In the genomic region with DNA sequence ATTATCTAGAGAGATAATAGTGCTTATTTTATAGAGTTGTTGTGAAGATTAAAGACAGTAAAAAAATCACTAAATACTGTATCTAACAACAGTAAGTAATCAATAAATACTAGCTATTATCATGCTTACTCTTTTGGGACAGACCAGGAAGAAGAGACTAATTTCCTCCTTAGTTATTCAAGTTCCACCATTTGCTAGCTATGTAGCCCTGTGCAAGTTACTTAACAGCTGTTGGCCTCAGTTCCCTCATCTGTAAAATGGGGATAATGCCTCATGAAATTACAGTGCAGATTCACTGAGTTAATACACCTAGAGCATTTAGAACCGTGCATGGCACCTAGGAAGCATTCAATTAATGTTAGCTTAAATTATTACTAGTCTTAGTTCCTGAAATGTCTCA, we compare ENCODE assay signal across 16 cellular contexts. TPM values are rescaled to one million over a fixed set of nuclear protein-coding genes. Genes with fewer than 3 reads are reported as not detected.
DNase-seq lines count a peak whose midpoint lies in the region; ATAC-seq, FAIRE-seq and TF ChIP-seq lines count a peak whose summit lies in the region.
"Had no signal": no experiment of that assay in that cellular context is flagged by ENCODE, and none has a peak within 500 bp of the region (broad histone marks: within the 10 kb centered on the region; RNA-seq: fewer than 3 reads in every experiment).

No MANE protein-coding gene starts in this region.

- H3K79me2 ChIP-seq in HepG2 (ENCODE audit: insufficient read depth, low read length): peaks cover 37% of the 10 kb centered on the region

- H3K27ac ChIP-seq in HepG2 (ENCODE audit: extremely low read length, insufficient read depth, low read length): no peak overlapping the region
- no peak overlapping the region for H3K27ac ChIP-seq in right lobe of liver
- H3K27ac ChIP-seq in gastroesophageal sphincter: peak overlapping the region in 3 of 4 donors; percentile 48 to 95 (median 91)
- peak overlapping the region in 3 of 4 donors; percentile 21 to 34 (median 25) for H3K27ac ChIP-seq in transverse colon
- no peak overlapping the region for H3K27ac ChIP-seq in foreskin keratinocyte
- H3K27ac ChIP-seq: thoracic aorta had no signal

- TF ChIP-seq EP300 in HepG2 (IDR thresholded peaks at IDR 0.05; ENCODE audit: low read depth in 2 of 2, low read length in 2 of 2) (no peak), HepG2 (CRISPR knock-in tag; IDR thresholded peaks at IDR 0.05; ENCODE audit: borderline replicate concordance) (no peak), gastroesophageal sphincter (IDR thresholded peaks at IDR 0.05) (no peak), transverse colon (IDR thresholded peaks at IDR 0.05; ENCODE audit: low read depth) (no peak)

- H3K9me3 ChIP-seq in HepG2 (ENCODE audit: low read length): no peaks in the 10 kb centered on the region
- H3K9me3 ChIP-seq in right lobe of liver: no peaks in the 10 kb centered on the region
- H3K9me3 ChIP-seq in T-helper 17 cell (ENCODE audit: control insufficient read depth, low read length, poor library complexity, severe bottlenecking): no peaks in the 10 kb centered on the region
- H3K9me3 ChIP-seq in gastroesophageal sphincter: no peaks in the 10 kb centered on the region
- H3K9me3 ChIP-seq in transverse colon: no peaks in the 10 kb centered on the region
- H3K9me3 ChIP-seq: right atrium auricular region, thoracic aorta had no signal

- WGBS in HepG2 (ENCODE audit: low lambda C conversion rate): 83% methylated on average over 1 of the region's 1 CpG
- 100% methylated on average over 1 of the region's 1 CpG for WGBS in right lobe of liver (ENCODE audit: insufficient coverage, low coverage, low lambda C conversion rate, missing lambda C conversion rate)
- 82 to 100% methylated on average over 1 of the region's 1 CpG for WGBS in gastroesophageal sphincter (ENCODE audit: low coverage in 1 of 2), 2 donors
- WGBS in transverse colon (ENCODE audit: low coverage in 1 of 2), 2 donors: 79 to 100% methylated on average over 1 of the region's 1 CpG

- DNase-seq in HepG2 (ENCODE audit: low spot score) (no peak), right lobe of liver (no peak), T-helper 17 cell (no peak), transverse colon (no peak), foreskin keratinocyte (no peak), NCI-H187 (lab: John Stamatoyannopoulos, UW) (no peak)
- DNase-seq in stimulated activated CD4-positive, alpha-beta T cell treated with anti-CD3 and anti-CD28 coated beads, Interleukin-4, amount 100 ng/mL, for 4 hours: no peak
- DNase-seq: activated CD4-positive, alpha-beta memory T cell treated with anti-CD3 and anti-CD28 coated beads, Interleukin-2, amount 10 ng/mL, durations not matched to agents 7 days and 5 days; cortex of kidney; NCI-H510A; stimulated activated CD4-positive, alpha-beta T cell treated with anti-CD3 and anti-CD28 coated beads, Interleukin-2, amount 100 ng/mL, for 24 hours had no signal

- no peak overlapping the region for H2AFZ ChIP-seq in HepG2 (ENCODE audit: low read length)

- H3K27me3 Mint-ChIP-seq in T-helper 17 cell: no peaks in the 10 kb centered on the region
- H3K27me3 Mint-ChIP-seq: activated CD4-positive, alpha-beta memory T cell treated with anti-CD3 and anti-CD28 coated beads, Interleukin-2, amount 10 ng/mL, durations not matched to agents 7 days and 5 days had no signal

- H3K27me3 ChIP-seq in HepG2 (ENCODE audit: control insufficient read depth in 1 of 2, insufficient read depth in 2 of 2, low read length in 2 of 2) (no peaks in the 10 kb centered on the region; a peak in 1 of 5 replicates), right lobe of liver (no peaks in the 10 kb centered on the region), gastroesophageal sphincter (no peaks in the 10 kb centered on the region), transverse colon (no peaks in the 10 kb centered on the region), foreskin keratinocyte (no peaks in the 10 kb centered on the region)
- H3K27me3 ChIP-seq: right atrium auricular region had no signal

- H3K4me3 Mint-ChIP-seq in T-helper 17 cell: no peak overlapping the region

- no peak for ATAC-seq in HepG2
- ATAC-seq in right lobe of liver: no peak
- no peak for ATAC-seq in T-helper 17 cell
- no peak for ATAC-seq in gastroesophageal sphincter
- ATAC-seq in foreskin keratinocyte: no peak
- ATAC-seq: HCT116 had no signal

- H3K36me3 ChIP-seq in HepG2 (replicated peaks in 1 of 2; ENCODE audit: control insufficient read depth in 1 of 2, insufficient read depth in 2 of 2, low read length in 2 of 2) (peaks cover 4 to 8% of the 10 kb centered on the region in 2 experiments; a peak in 3 of 5 replicates), right lobe of liver (peaks cover 0 to 21% (median 13%) of the 10 kb centered on the region in 4 donors), gastroesophageal sphincter (peaks cover 0 to 48% of the 10 kb centered on the region in 2 donors), transverse colon (peaks cover 0 to 32% (median 9%) of the 10 kb centered on the region in 4 donors)

- no peak for FAIRE-seq in HepG2 (lab: Jason Lieb, UNC)
- FAIRE-seq: GM18507 had no signal

- no peaks in the 10 kb centered on the region for H4K20me1 ChIP-seq in HepG2 (ENCODE audit: insufficient read depth, low read length)

- no peak for TF ChIP-seq RAD21 in HepG2 (CRISPR knock-in tag; IDR thresholded peaks at IDR 0.05)

- POLR2A ChIA-PET in HepG2 (lab: Yijun Ruan, JAX): no interaction called here

- H3K4me1 ChIP-seq in HepG2 (ENCODE audit: insufficient read depth, low read length) (peaks cover 44% of the 10 kb centered on the region), right lobe of liver (peaks cover 0 to 32% (median 9%) of the 10 kb centered on the region in 4 donors), gastroesophageal sphincter (peaks cover 8 to 53% (median 28%) of the 10 kb centered on the region in 3 donors), transverse colon (peaks cover 11 to 38% (median 34%) of the 10 kb centered on the region in 4 donors), foreskin keratinocyte (peaks cover 15% of the 10 kb centered on the region)

- intact Hi-C loops in HepG2 (cut with micrococcal nuclease; ENCODE audit: unreplicated experiment) (loop anchor here (5.0 kb wide), 3 partner anchors 75 to 165 kb away; no protein-coding TSS in a partner anchor), right lobe of liver (cut with DNase I) (loop anchor here in 1 of 2 donors (10.0 kb wide), 1 partner anchor 83 kb away; no protein-coding TSS in a partner anchor), transverse colon (cut with DNase I; ENCODE audit: low total_unique reads) (no loop called here)

- TF ChIP-seq POLR2A in HepG2 (IDR thresholded peaks at IDR 0.05; ENCODE audit: insufficient read depth in 1 of 2, low read depth in 2 of 2, low read length in 2 of 2): no peak
- no peak for TF ChIP-seq POLR2A in right lobe of liver (IDR thresholded peaks at IDR 0.05)
- no peak for TF ChIP-seq POLR2A in gastroesophageal sphincter (IDR thresholded peaks at IDR 0.05)
- no peak for TF ChIP-seq POLR2A in transverse colon (IDR thresholded peaks at IDR 0.05)

- H3K36me3 Mint-ChIP-seq in T-helper 17 cell (ENCODE audit: low read depth): peaks cover 5% of the 10 kb centered on the region

- in situ Hi-C loops in HepG2 (cut with HindIII; ENCODE audit: extremely low pct_ligation_motif_present, low pct_unique_long_range_greater_than_20kb): no loop called here
- in situ Hi-C loops in transverse colon (cut with MboI; ENCODE audit: low pct_ligation_motif_present in 1 of 4, low pct_unique_long_range_greater_than_20kb in 1 of 4, low sequenced_read_pairs in 3 of 4): no loop called here

- no peak overlapping the region for H3K9ac ChIP-seq in HepG2 (ENCODE audit: insufficient read depth, low read depth, low read length)

- H3K4me3 ChIP-seq in HepG2 (replicated peaks in 1 of 3; ENCODE audit: insufficient read depth in 1 of 3, low read depth in 2 of 3, low read length in 3 of 3) (no peak overlapping the region), right lobe of liver (no peak overlapping the region), gastroesophageal sphincter (no peak overlapping the region), transverse colon (no peak overlapping the region)
- H3K4me3 ChIP-seq: right atrium auricular region, thoracic aorta had no signal

- H3K27ac Mint-ChIP-seq in T-helper 17 cell: peak overlapping the region; percentile 99
- H3K27ac Mint-ChIP-seq: activated CD4-positive, alpha-beta memory T cell treated with anti-CD3 and anti-CD28 coated beads, Interleukin-2, amount 10 ng/mL, durations not matched to agents 7 days and 5 days had no signal

- H3K4me1 Mint-ChIP-seq in T-helper 17 cell: peaks cover 45% of the 10 kb centered on the region

- BruUV-seq in HepG2 (replicated peaks; lab: Mats Ljungman, UMichigan): no TSS peak

- no peak for TF ChIP-seq CTCF in HepG2 (CRISPR knock-in tag; IDR thresholded peaks at IDR 0.05)
- no peak for TF ChIP-seq CTCF in right lobe of liver (IDR thresholded peaks at IDR 0.05)
- TF ChIP-seq CTCF in gastroesophageal sphincter (IDR thresholded peaks at IDR 0.05): no peak
- no peak for TF ChIP-seq CTCF in transverse colon (IDR thresholded peaks at IDR 0.05)
- TF ChIP-seq CTCF in foreskin keratinocyte (conservative IDR thresholded peaks at IDR 0.05): no peak

- H3K4me2 ChIP-seq in HepG2 (ENCODE audit: low read depth, low read length): peak overlapping the region; percentile 40

- CTCF ChIA-PET in HepG2 (lab: Yijun Ruan, JAX; ENCODE audit: low intra/inter-chr PET ratio, low total read pairs): no interaction called here

RNA-seq across cellular contexts. Expression of a gene that starts 2.6 kb away (rescaled TPM):
- total RNA-seq in HepG2 (2016; rRNA removed; fragmentation: Illumina TruSeq; extraction: Trizol) (16.6 and 29.5 TPM in 2 replicates), right lobe of liver (1 to 10 TPM; 3.4 to 9.3 (median 8.7) TPM), T-helper 17 cell (10 to 100 TPM; 19.1 to 25.9 TPM), gastroesophageal sphincter (10 to 100 TPM; 11.0 to 21.5 (median 18.1) TPM), transverse colon (1 to 10 TPM in 3 of 4 donors, under 1 TPM in 1; 0.80 to 9.7 (median 4.6) TPM), foreskin keratinocyte (15.3 and 18.5 TPM in 2 replicates)
- total RNA-seq in HepG2 (2016; cell fraction: cytosol; rRNA removed; fragmentation: Illumina TruSeq; extraction: Trizol; ENCODE audit: low read depth): 3.8 and 5.2 TPM in 2 replicates
- 18.9 and 29.3 TPM in 2 replicates for total RNA-seq in HepG2 (2016; cell fraction: insoluble cytoplasmic fraction; rRNA removed; fragmentation: Illumina TruSeq; extraction: Trizol)
- total RNA-seq in HepG2 (2016; cell fraction: membrane; rRNA removed; fragmentation: Illumina TruSeq; extraction: Trizol): 16.2 and 16.3 TPM in 2 replicates
- total RNA-seq in HepG2 (2016; cell fraction: nucleus; rRNA removed; fragmentation: Illumina TruSeq; extraction: Trizol): 9.0 and 10.2 TPM in 2 replicates
- polyA plus RNA-seq in HepG2 (2011; rRNA removed) (11.2 and 12.6 TPM in 2 replicates), foreskin keratinocyte (17.6 and 18.1 TPM in 2 replicates)
- 5.3 and 8.7 TPM in 2 replicates for polyA plus RNA-seq in HepG2 (2011; cell fraction: cytosol; rRNA removed)
- 3.8 and 3.9 TPM in 2 replicates for polyA plus RNA-seq in HepG2 (2011; cell fraction: nucleus; rRNA removed)
- polyA plus RNA-seq in HepG2 (2012): 7.5 and 10.2 TPM in 2 replicates
- 12.0 and 13.9 TPM in 2 replicates for polyA plus RNA-seq in HepG2 (2016; cell fraction: cytosol; fragmentation: Illumina TruSeq; extraction: Trizol; ENCODE audit: low read depth)
- polyA plus RNA-seq in HepG2 (2016; cell fraction: insoluble cytoplasmic fraction; fragmentation: Illumina TruSeq; extraction: Trizol; ENCODE audit: low read depth): 30.2 and 33.4 TPM in 2 replicates
- 15.3 and 17.2 TPM in 2 replicates for polyA plus RNA-seq in HepG2 (2016; cell fraction: membrane; fragmentation: Illumina TruSeq; extraction: Trizol; ENCODE audit: low read depth)
- polyA plus RNA-seq in HepG2 (2016; cell fraction: nucleus; fragmentation: Illumina TruSeq; extraction: Trizol; ENCODE audit: insufficient read depth, low read depth): 13.6 and 14.4 TPM in 2 replicates
- 3.5 and 17.4 TPM in 2 replicates for polyA minus RNA-seq in HepG2 (2011; rRNA and poly(A)+ RNA removed; ENCODE audit: low replicate concordance)
- polyA minus RNA-seq in HepG2 (2011; cell fraction: cytosol; rRNA and poly(A)+ RNA removed): 8.4 and 10.2 TPM in 2 replicates
- polyA minus RNA-seq in HepG2 (2011; cell fraction: nucleus; rRNA and poly(A)+ RNA removed): 6.8 and 9.6 TPM in 2 replicates

RNA-seq across cellular contexts. Expression of a gene that starts 2.6 kb away (rescaled TPM):
- total RNA-seq in HepG2 (2016; rRNA removed; fragmentation: Illumina TruSeq; extraction: Trizol) (37.3 and 47.2 TPM in 2 replicates), right lobe of liver (10 to 100 TPM; 17.4 to 34.0 (median 22.6) TPM), T-helper 17 cell (10 to 100 TPM; 24.8 to 25.4 TPM), gastroesophageal sphincter (10 to 100 TPM; 24.1 to 38.0 (median 29.7) TPM), transverse colon (100 to 1,000 TPM in 1 of 4 donors, 10 to 100 TPM in 3; 46.0 to 142 (median 53.6) TPM), foreskin keratinocyte (47.0 and 47.4 TPM in 2 replicates)
- 25.8 and 26.7 TPM in 2 replicates for total RNA-seq in HepG2 (2016; cell fraction: cytosol; rRNA removed; fragmentation: Illumina TruSeq; extraction: Trizol; ENCODE audit: low read depth)
- 33.6 and 46.2 TPM in 2 replicates for total RNA-seq in HepG2 (2016; cell fraction: insoluble cytoplasmic fraction; rRNA removed; fragmentation: Illumina TruSeq; extraction: Trizol)
- 36.7 and 37.4 TPM in 2 replicates for total RNA-seq in HepG2 (2016; cell fraction: membrane; rRNA removed; fragmentation: Illumina TruSeq; extraction: Trizol)
- 28.1 and 30.3 TPM in 2 replicates for total RNA-seq in HepG2 (2016; cell fraction: nucleus; rRNA removed; fragmentation: Illumina TruSeq; extraction: Trizol)
- polyA plus RNA-seq in HepG2 (2011; rRNA removed) (37.6 and 44.3 TPM in 2 replicates), foreskin keratinocyte (39.2 and 45.4 TPM in 2 replicates)
- 17.7 and 22.3 TPM in 2 replicates for polyA plus RNA-seq in HepG2 (2011; cell fraction: cytosol; rRNA removed)
- polyA plus RNA-seq in HepG2 (2011; cell fraction: nucleus; rRNA removed): 60.6 and 64.1 TPM in 2 replicates
- polyA plus RNA-seq in HepG2 (2012): 26.9 and 27.3 TPM in 2 replicates
- polyA plus RNA-seq in HepG2 (2016; cell fraction: cytosol; fragmentation: Illumina TruSeq; extraction: Trizol; ENCODE audit: low read depth): 19.2 and 20.6 TPM in 2 replicates
- 53.7 and 54.2 TPM in 2 replicates for polyA plus RNA-seq in HepG2 (2016; cell fraction: insoluble cytoplasmic fraction; fragmentation: Illumina TruSeq; extraction: Trizol; ENCODE audit: low read depth)
- 36.1 and 38.2 TPM in 2 replicates for polyA plus RNA-seq in HepG2 (2016; cell fraction: membrane; fragmentation: Illumina TruSeq; extraction: Trizol; ENCODE audit: low read depth)
- 57.9 and 61.6 TPM in 2 replicates for polyA plus RNA-seq in HepG2 (2016; cell fraction: nucleus; fragmentation: Illumina TruSeq; extraction: Trizol; ENCODE audit: insufficient read depth, low read depth)
- polyA minus RNA-seq in HepG2 (2011; rRNA and poly(A)+ RNA removed; ENCODE audit: low replicate concordance): 30.5 and 135 TPM in 2 replicates
- 12.8 and 14.6 TPM in 2 replicates for polyA minus RNA-seq in HepG2 (2011; cell fraction: cytosol; rRNA and poly(A)+ RNA removed)
- 47.4 and 62.7 TPM in 2 replicates for polyA minus RNA-seq in HepG2 (2011; cell fraction: nucleus; rRNA and poly(A)+ RNA removed)

RNA-seq across cellular contexts. Expression of a gene that starts 33.3 kb away (rescaled TPM):
- total RNA-seq in HepG2 (2016; rRNA removed; fragmentation: Illumina TruSeq; extraction: Trizol) (0.70 and 1.3 TPM in 2 replicates), right lobe of liver (under 1 TPM; 0.20 to 0.51 (median 0.32) TPM), T-helper 17 cell (not detected), gastroesophageal sphincter (10 to 100 TPM in 1 of 4 donors, 1 to 10 TPM in 3; 1.7 to 13.0 (median 4.9) TPM), transverse colon (10 to 100 TPM in 1 of 4 donors, 1 to 10 TPM in 1, under 1 TPM in 1, not detected in 1; 0.68 to 12.7 (median 1.4) TPM), foreskin keratinocyte (0.11 and 0.44 TPM in 2 replicates)
- 0.18 and 0.20 TPM in 2 replicates for total RNA-seq in HepG2 (2016; cell fraction: cytosol; rRNA removed; fragmentation: Illumina TruSeq; extraction: Trizol; ENCODE audit: low read depth)
- total RNA-seq in HepG2 (2016; cell fraction: insoluble cytoplasmic fraction; rRNA removed; fragmentation: Illumina TruSeq; extraction: Trizol): 0.58 and 0.89 TPM in 2 replicates
- 0.69 and 0.80 TPM in 2 replicates for total RNA-seq in HepG2 (2016; cell fraction: membrane; rRNA removed; fragmentation: Illumina TruSeq; extraction: Trizol)
- total RNA-seq in HepG2 (2016; cell fraction: nucleus; rRNA removed; fragmentation: Illumina TruSeq; extraction: Trizol): 0.38 and 1.1 TPM in 2 replicates
- polyA plus RNA-seq in HepG2 (2011; rRNA removed) (1.1 and 1.2 TPM in 2 replicates), foreskin keratinocyte (0.11 and 0.17 TPM in 2 replicates)
- 0.94 and 1.1 TPM in 2 replicates for polyA plus RNA-seq in HepG2 (2011; cell fraction: cytosol; rRNA removed)
- polyA plus RNA-seq in HepG2 (2011; cell fraction: nucleus; rRNA removed): 1.7 TPM in 2 replicates
- 1.0 and 1.2 TPM in 2 replicates for polyA plus RNA-seq in HepG2 (2012)
- polyA plus RNA-seq in HepG2 (2016; cell fraction: cytosol; fragmentation: Illumina TruSeq; extraction: Trizol; ENCODE audit: low read depth): 0.11 and 0.24 TPM in 2 replicates
- 1.2 and 1.3 TPM in 2 replicates for polyA plus RNA-seq in HepG2 (2016; cell fraction: insoluble cytoplasmic fraction; fragmentation: Illumina TruSeq; extraction: Trizol; ENCODE audit: low read depth)
- 0.37 and 0.55 TPM in 2 replicates for polyA plus RNA-seq in HepG2 (2016; cell fraction: membrane; fragmentation: Illumina TruSeq; extraction: Trizol; ENCODE audit: low read depth)
- 0.93 and 1.9 TPM in 2 replicates for polyA plus RNA-seq in HepG2 (2016; cell fraction: nucleus; fragmentation: Illumina TruSeq; extraction: Trizol; ENCODE audit: insufficient read depth, low read depth)
- 0.37 and 2.3 TPM in 2 replicates for polyA minus RNA-seq in HepG2 (2011; rRNA and poly(A)+ RNA removed; ENCODE audit: low replicate concordance)
- 0.44 and 0.79 TPM in 2 replicates for polyA minus RNA-seq in HepG2 (2011; cell fraction: cytosol; rRNA and poly(A)+ RNA removed)
- 0.90 and 1.9 TPM in 2 replicates for polyA minus RNA-seq in HepG2 (2011; cell fraction: nucleus; rRNA and poly(A)+ RNA removed)
- total RNA-seq: activated CD4-positive, alpha-beta memory T cell treated with anti-CD3 and anti-CD28 coated beads, Interleukin-2, amount 10 ng/mL, durations not matched to agents 7 days and 5 days had no signal

Comparison
In these comparisons a context has a peak if more than half of its experiments do, and no peak if none do; other contexts are left out.
1. H3K27ac ChIP-seq: peak in gastroesophageal sphincter (3 of 4) and transverse colon (3 of 4); none in HepG2 (single experiment), right lobe of liver (0 of 3) and foreskin keratinocyte (single experiment).